Comparison of ENCODE assay signal across 8 cellular contexts in genomic region chr4:123396294-123397275, GRCh38. TPM values are rescaled to one million over a fixed set of nuclear protein-coding genes. Genes with fewer than 3 reads are reported as not detected.
DNase-seq lines count a peak whose midpoint lies in the region; TF ChIP-seq lines count a peak whose summit lies in the region.

A gene with protein sequence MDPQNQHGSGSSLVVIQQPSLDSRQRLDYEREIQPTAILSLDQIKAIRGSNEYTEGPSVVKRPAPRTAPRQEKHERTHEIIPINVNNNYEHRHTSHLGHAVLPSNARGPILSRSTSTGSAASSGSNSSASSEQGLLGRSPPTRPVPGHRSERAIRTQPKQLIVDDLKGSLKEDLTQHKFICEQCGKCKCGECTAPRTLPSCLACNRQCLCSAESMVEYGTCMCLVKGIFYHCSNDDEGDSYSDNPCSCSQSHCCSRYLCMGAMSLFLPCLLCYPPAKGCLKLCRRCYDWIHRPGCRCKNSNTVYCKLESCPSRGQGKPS (plus strand): TSS chr4:123396795. CDS start chr4:123401592, 4,797 bp downstream.

- H3K36me3 ChIP-seq in MM.1S (replicated peaks; ENCODE audit: insufficient read depth, low read length) (no peaks in the 10 kb centered on the region), stomach (peaks cover 0 to 3% (median under 1%) of the 10 kb centered on the region in 4 donors)

- H4K20me1 ChIP-seq in H9 (ENCODE audit: control insufficient read depth, insufficient read depth, insufficient read length) (no peaks in the 10 kb centered on the region), MM.1S (ENCODE audit: insufficient read depth, low read length) (no peaks in the 10 kb centered on the region)

- no peak within 1 kb of the TSS for H2BK20ac ChIP-seq in H9 (ENCODE audit: low read depth, low read length, poor library complexity, severe bottlenecking)

- no peak within 1 kb of the TSS for H2BK5ac ChIP-seq in H9 (ENCODE audit: insufficient read length, low read length)

- H4K91ac ChIP-seq in H9 (ENCODE audit: insufficient read length, low read depth, low read length): no peak within 1 kb of the TSS

- H3F3A ChIP-seq in MM.1S (ENCODE audit: insufficient read depth, low read length): peaks cover 11% of the 10 kb centered on the region

- H3K18ac ChIP-seq in H9 (ENCODE audit: insufficient read length, low read depth, low read length): peak within 1 kb of the TSS; percentile 54

- H3K27me3 Mint-ChIP-seq in H9 (ENCODE audit: low read depth) (no peaks in the 10 kb centered on the region), nephron (ENCODE audit: low read depth) (peaks cover 6% of the 10 kb centered on the region)

- H3K4ac ChIP-seq in H9 (ENCODE audit: low read depth, low read length): no peak within 1 kb of the TSS

- TF ChIP-seq CTCF in H9 (conservative IDR thresholded peaks at IDR 0.05) (no peak), MM.1S (IDR thresholded peaks at IDR 0.05; ENCODE audit: low read length) (no peak), fibroblast of villous mesenchyme (IDR thresholded peaks at IDR 0.05; ENCODE audit: insufficient read depth, low read depth, low read length) (no peak), nephron (IDR thresholded peaks at IDR 0.05; ENCODE audit: unreplicated experiment in 3 of 3) (no peak), stomach (IDR thresholded peaks at IDR 0.05) (no peak)

- H3K4me1 Mint-ChIP-seq in H9: peaks cover 21 to 23% of the 10 kb centered on the region in 2 experiments
- H3K4me1 Mint-ChIP-seq in nephron: peaks cover 20% of the 10 kb centered on the region

- H3K9ac ChIP-seq in H9 (ENCODE audit: extremely low read depth, insufficient read length, low read length) (peak within 1 kb of the TSS; percentile 54), MM.1S (ENCODE audit: low read length) (peak within 1 kb of the TSS; percentile 76)

- peaks cover 26% of the 10 kb centered on the region; the same call in 1 of the 2 replicates for H3K79me2 ChIP-seq in H9 (ENCODE audit: insufficient read depth, low read length)
- peaks cover 22% of the 10 kb centered on the region for H3K79me2 ChIP-seq in MM.1S (ENCODE audit: low read length)

- no peak within 1 kb of the TSS for H2BK12ac ChIP-seq in H9 (ENCODE audit: insufficient read length, low read depth, low read length)

- H3K4me2 ChIP-seq in H9 (ENCODE audit: insufficient read depth, insufficient read length, low read length) (peak within 1 kb of the TSS; percentile 88), MM.1S (ENCODE audit: low read depth, low read length) (peak within 1 kb of the TSS; percentile 95)

- intact Hi-C loops in stomach (cut with DNase I; ENCODE audit: low total_unique reads): no loop called here

- H3K23me2 ChIP-seq in H9 (ENCODE audit: insufficient read length, low read depth, low read length, poor library complexity, severe bottlenecking): peaks cover 20% of the 10 kb centered on the region

- no peak within 1 kb of the TSS for H4K5ac ChIP-seq in H9 (ENCODE audit: insufficient read length, low read depth, low read length)

- 0 out of 2 replicates have a peak within 1 kb of the TSS, but pooled peaks have one; percentile 8 for H3K14ac ChIP-seq in H9 (ENCODE audit: insufficient read depth, low read length)

- H3K9me3 Mint-ChIP-seq in H9 (no peaks in the 10 kb centered on the region; a peak in 2 of 5 replicates), nephron (no peaks in the 10 kb centered on the region)

- no peak within 1 kb of the TSS for H3K56ac ChIP-seq in H9 (ENCODE audit: insufficient read length, low read depth, low read length)

- peak within 1 kb of the TSS; percentile 76 for H3K4me3 ChIP-seq in MM.1S (ENCODE audit: low read length)
- H3K4me3 ChIP-seq in fibroblast of villous mesenchyme (ENCODE audit: low read depth, low read length): peak within 1 kb of the TSS; percentile 69
- peak within 1 kb of the TSS; percentile 65 to 80 (median 76) for H3K4me3 ChIP-seq in stomach

- H2AK5ac ChIP-seq in H9 (ENCODE audit: insufficient read length, low read length): no peak within 1 kb of the TSS

- no peak within 1 kb of the TSS for H3T11ph ChIP-seq in H9 (ENCODE audit: low read length)

- H3K9me2 ChIP-seq in MM.1S (replicated peaks; ENCODE audit: insufficient read depth, low read length): no peaks in the 10 kb centered on the region

- H2AFZ ChIP-seq in H9 (ENCODE audit: low read length) (no peak within 1 kb of the TSS), MM.1S (ENCODE audit: low read length) (peak within 1 kb of the TSS; percentile 91)

- H3K27ac ChIP-seq in H9 (ENCODE audit: insufficient read length, low read depth, low read length) (peak within 1 kb of the TSS; percentile 2), MM.1S (ENCODE audit: low read length) (peak within 1 kb of the TSS; percentile 58; the same call in 1 of the 2 replicates), stomach (peak within 1 kb of the TSS; percentile 91 to 96 (median 93))

- no peak within 1 kb of the TSS for H2BK15ac ChIP-seq in H9 (ENCODE audit: low read depth, low read length)

- H3K27ac Mint-ChIP-seq in H9: peak within 1 kb of the TSS; percentile 85 to 98 (median 96)
- peak within 1 kb of the TSS; percentile 94 to 97 (median 95) for H3K27ac Mint-ChIP-seq in nephron

- TF ChIP-seq POLR2A in stomach (IDR thresholded peaks at IDR 0.05): peak in 2 of 4 donors; percentile 30 to 41

- no peaks in the 10 kb centered on the region for H3K79me1 ChIP-seq in H9 (ENCODE audit: insufficient read depth, low read depth, low read length, poor library complexity, severe bottlenecking)

- no CpG with 5 or more reads among the region's 28 CpGs for WGBS in H9 (ENCODE audit: extremely low coverage, insufficient read length, low lambda C conversion rate)
- WGBS in stomach, 5 donors: 1% methylated on average over 28 of the region's 28 CpGs

- H3K27me3 ChIP-seq in H9 (ENCODE audit: insufficient read depth, low read length): no peaks in the 10 kb centered on the region
- H3K27me3 ChIP-seq in MM.1S (replicated peaks; ENCODE audit: insufficient read depth, low read length): no peaks in the 10 kb centered on the region
- H3K27me3 ChIP-seq in stomach: no peaks in the 10 kb centered on the region

- H3K4me3 Mint-ChIP-seq in H9 (peak within 1 kb of the TSS; percentile 97 to 98), nephron (peak within 1 kb of the TSS; percentile 84 to 96 (median 94))

- H4K8ac ChIP-seq in H9 (replicated peaks; ENCODE audit: insufficient read length, low read depth, low read length): no peak within 1 kb of the TSS

- no peak for TF ChIP-seq EP300 in stomach (IDR thresholded peaks at IDR 0.05)

- H3K9me3 ChIP-seq in H9 (ENCODE audit: control insufficient read depth, low read depth, low read length) (no peaks in the 10 kb centered on the region), MM.1S (replicated peaks; ENCODE audit: insufficient read depth, low read length) (no peaks in the 10 kb centered on the region), stomach (no peaks in the 10 kb centered on the region)

- no peaks in the 10 kb centered on the region for H3K4me1 ChIP-seq in H9 (ENCODE audit: insufficient read depth, low read length)
- 0 out of 2 replicates have a peak, but pooled peaks cover 8% of the 10 kb centered on the region for H3K4me1 ChIP-seq in MM.1S (ENCODE audit: low read length)
- H3K4me1 ChIP-seq in stomach: peaks cover 0 to 28% (median 13%) of the 10 kb centered on the region in 4 donors

- H3K23ac ChIP-seq in H9 (ENCODE audit: insufficient read length, low read depth, low read length): no peak within 1 kb of the TSS

- DNase-seq in EL (peak; percentile 85), H9 (peak; percentile 93), MM.1S (peak; percentile 94), SIG-M5 (lab: John Stamatoyannopoulos, UW) (peak; percentile 82), fibroblast of villous mesenchyme (ENCODE audit: low read depth) (peak; percentile 91), stomach (peak; percentile 91)
- DNase-seq in activated effector memory CD4-positive, alpha-beta T cell treated with anti-CD3 and anti-CD28 coated beads, Interleukin-2, amount 50 U/mL, for 16 hours: peak; percentile 87

- H2BK120ac ChIP-seq in H9 (ENCODE audit: low read depth, low read length, poor library complexity, severe bottlenecking): no peak within 1 kb of the TSS

- H3K36me3 Mint-ChIP-seq in H9 (ENCODE audit: insufficient read depth in 1 of 3, low read depth in 3 of 3) (peaks cover 4 to 28% (median 23%) of the 10 kb centered on the region in 3 experiments), nephron (ENCODE audit: low read depth) (peaks cover 19% of the 10 kb centered on the region)

RNA-seq across cellular contexts. Expression of the gene that starts here (rescaled TPM):
- total RNA-seq in H9 (2021) (76.3 and 77.6 TPM in 2 replicates), fibroblast of villous mesenchyme (7.3 and 14.8 TPM in 2 replicates), stomach (10 to 100 TPM; 21.4 to 85.2 (median 55.4) TPM)
- 10 to 100 TPM; 15.7 to 48.3 (median 21.2) TPM for polyA plus RNA-seq in stomach

Comparison
In these comparisons a context has a peak if more than half of its experiments do, and no peak if none do; other contexts are left out.
1. Peak in every context shown above with its lines: DNase-seq, H3K4me3 ChIP-seq and H3K27ac ChIP-seq.
2. H3K27ac ChIP-seq: peak in every context shown above with its lines; median percentile 93 in stomach; 58 in MM.1S; 2 in H9.